23 cellular contexts compared by ENCODE assay signal in the genomic region with DNA sequence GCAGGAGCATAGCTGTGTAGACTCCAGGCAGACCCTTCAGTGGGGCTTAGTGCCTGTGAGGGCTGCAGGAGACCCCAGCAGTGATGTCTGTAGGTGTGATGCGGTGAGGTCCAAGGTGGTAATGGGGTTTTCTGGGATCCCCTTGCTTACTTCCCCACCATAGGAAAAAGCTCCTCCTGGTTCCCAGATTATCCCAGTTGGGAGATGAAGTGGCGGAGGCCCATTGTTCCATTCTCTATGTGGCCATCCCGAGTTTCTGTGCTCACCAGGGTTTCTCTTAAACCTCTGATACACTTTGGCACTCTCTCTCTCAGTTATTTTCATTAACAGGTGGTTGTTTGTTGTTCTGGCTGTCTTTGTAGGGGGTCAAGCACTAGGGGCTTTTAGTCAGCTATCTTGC.
"Had no signal": no experiment of that assay in that cellular context is flagged by ENCODE, and none has a peak within 500 bp of the region (broad histone marks: within the 10 kb centered on the region; RNA-seq: fewer than 3 reads in every experiment).

No MANE protein-coding gene starts in this region.

- H3K27ac ChIP-seq: neutrophil, pancreas, psoas muscle, right lobe of liver, sigmoid colon, stomach, thoracic aorta, tibial artery, transverse colon, upper lobe of right lung, uterus had no signal

- H3K4me3 ChIP-seq: pancreas, psoas muscle, right lobe of liver, sigmoid colon, stomach, thoracic aorta, tibial artery, transverse colon, upper lobe of right lung, uterus had no signal

- H3K36me3 ChIP-seq: neutrophil, pancreas, right lobe of liver, sigmoid colon, stomach, thoracic aorta, tibial artery, transverse colon, upper lobe of right lung, uterus had no signal

- DNase-seq: naive thymus-derived CD8-positive, alpha-beta T cell; nephron progenitor cell; nucleus accumbens; pancreas; psoas muscle; right cardiac atrium; right lobe of liver; sigmoid colon; small intestine; stimulated activated CD4-positive, alpha-beta T cell treated with anti-CD3 and anti-CD28 coated beads, Interleukin-15, amount 100 ng/mL, for 24 hours; stimulated activated CD4-positive, alpha-beta T cell treated with anti-CD3 and anti-CD28 coated beads, Interleukin-2, amount 100 ng/mL, for 24 hours; stimulated activated CD4-positive, alpha-beta T cell treated with anti-CD3 and anti-CD28 coated beads, Interleukin-2, amount 100 ng/mL, for 48 hours; stimulated activated CD4-positive, alpha-beta T cell treated with anti-CD3 and anti-CD28 coated beads, Interleukin-4, amount 100 ng/mL, for 24 hours; stimulated activated naive B cell treated with anti-CD40 and anti-IgM and Interleukin-4, amounts not matched to agents 10 μg/mL and 1 μg/mL and 100 μg/mL, for 72 hours; stimulated activated naive CD4-positive, alpha-beta T cell treated with Interleukin-2 at 50 U/mL for 16 hours; stomach; tibial artery; transverse colon; upper lobe of right lung; uterus had no signal

- H3K9me3 ChIP-seq: neutrophil, pancreas, psoas muscle, transverse colon, upper lobe of right lung had no signal

- H3K27me3 ChIP-seq: pancreas, right lobe of liver, sigmoid colon, tibial artery, uterus had no signal

- ATAC-seq: naive thymus-derived CD8-positive, alpha-beta T cell; pancreas; psoas muscle; right cardiac atrium; right lobe of liver; stimulated activated effector memory CD8-positive, alpha-beta T cell treated with anti-CD3 and anti-CD28 coated beads, Interleukin-12 subunit alpha, Interleukin-12 subunit beta, amount 100 ng/mL, for 72 hours; stimulated activated naive B cell treated with anti-CD40 and anti-IgM and Interleukin-4, amounts not matched to agents 10 μg/mL and 1 μg/mL and 100 μg/mL, for 72 hours; upper lobe of right lung had no signal

- H3K4me1 ChIP-seq: pancreas, right lobe of liver, upper lobe of right lung, uterus had no signal
